In genomic region chr5:70025106-70025844, GRCh38 we compare ENCODE assay signal across 8 cellular contexts. TPM values are rescaled to one million over a fixed set of nuclear protein-coding genes. Genes with fewer than 3 reads are reported as not detected.
DNase-seq lines count a peak whose midpoint lies in the region; ATAC-seq and TF ChIP-seq lines count a peak whose summit lies in the region.
"Not testable (repeated sequence)": the region's sequence is repeated elsewhere in the genome, so short reads cannot be mapped to it uniquely, and the experiment has no call there.

SERF1B (plus strand) TSS chr5:70025251; CDS start chr5:70025452, 201 bp downstream.

- not testable (repeated sequence) for H3K4me1 ChIP-seq in heart right ventricle, neural progenitor cell, upper lobe of right lung

- no CpG with 5 or more reads among the region's 66 CpGs for WGBS in heart right ventricle, 2 donors

- not testable (repeated sequence) for DNase-seq in RPMI7951 (ENCODE audit: low read depth); heart right ventricle; neural progenitor cell (ENCODE audit: low spot score); upper lobe of right lung

- H3K27ac ChIP-seq in heart right ventricle, neural progenitor cell, upper lobe of right lung: not testable (repeated sequence)

- H3K27me3 ChIP-seq in heart right ventricle, neural progenitor cell, upper lobe of right lung: not testable (repeated sequence)

- not testable (repeated sequence) for H3K9me3 Mint-ChIP-seq in brain, neural progenitor cell

- H3K27ac Mint-ChIP-seq in brain, neural progenitor cell: not testable (repeated sequence)

- not testable (repeated sequence) for H3K36me3 ChIP-seq in heart right ventricle, neural progenitor cell, upper lobe of right lung

- H3K4me2 ChIP-seq in neural progenitor cell = not testable (repeated sequence)

- H2AFZ ChIP-seq in neural progenitor cell (replicated peaks) = not testable (repeated sequence)

- H3K4me3 Mint-ChIP-seq in brain, neural progenitor cell: not testable (repeated sequence)

- not testable (repeated sequence) for H3K9ac ChIP-seq in neural progenitor cell

- H3F3A ChIP-seq in neural progenitor cell (ENCODE audit: low read depth) = not testable (repeated sequence)

- not testable (repeated sequence) for H3K4me1 Mint-ChIP-seq in brain, neural progenitor cell

- intact Hi-C loops in heart right ventricle (cut with DNase I); upper lobe of right lung (cut with DNase I): not testable (repeated sequence)

- ATAC-seq in GM18867 (IDR thresholded peaks at IDR 0.05; ENCODE audit: unreplicated experiment) = peak; percentile 92
- ATAC-seq in GM21786 (IDR thresholded peaks at IDR 0.05; ENCODE audit: unreplicated experiment) = peak; percentile 81
- ATAC-seq in HG03108 (IDR thresholded peaks at IDR 0.05; ENCODE audit: unreplicated experiment) = peak; percentile 92
- ATAC-seq in heart right ventricle = peak; percentile 96 to 99 (median 98)
- ATAC-seq in upper lobe of right lung = peak; percentile 99

- H3K4me3 ChIP-seq in heart right ventricle, neural progenitor cell, upper lobe of right lung: not testable (repeated sequence)

- H3K9me3 ChIP-seq in heart right ventricle; neural progenitor cell (ENCODE audit: low read depth); upper lobe of right lung: not testable (repeated sequence)

- H3K36me3 Mint-ChIP-seq in brain, neural progenitor cell: not testable (repeated sequence)

- not testable (repeated sequence) for H3K27me3 Mint-ChIP-seq in brain; neural progenitor cell (ENCODE audit: insufficient read depth, low read depth)

- H4K20me1 ChIP-seq in neural progenitor cell (ENCODE audit: low read depth) = not testable (repeated sequence)

- H3K79me2 ChIP-seq in neural progenitor cell (ENCODE audit: low read depth) = not testable (repeated sequence)

- TF ChIP-seq CTCF in brain (conservative IDR thresholded peaks at IDR 0.05); heart right ventricle (IDR thresholded peaks at IDR 0.05); neural progenitor cell (IDR thresholded peaks at IDR 0.05); upper lobe of right lung (IDR thresholded peaks at IDR 0.05): not testable (repeated sequence)

RNA-seq across cellular contexts. Expression of gene SERF1B, which starts in this region (rescaled TPM):
- total RNA-seq in RPMI7951 (2014; rRNA removed; shearing (Covaris generic)) = 24.6 and 37.8 TPM in 2 replicates
- polyA plus RNA-seq in brain (ENCODE audit: insufficient read depth, low read depth, low replicate concordance) (95.0 TPM), heart right ventricle (10 to 100 TPM; 33.9 to 43.2 TPM)
- total RNA-seq in heart right ventricle (10 to 100 TPM; 16.5 to 36.3 (median 25.9) TPM), neural progenitor cell (ENCODE audit: low replicate concordance) (42.4 and 48.6 TPM in 2 replicates), upper lobe of right lung (22.9 TPM)
